In genomic region chrX:130121505-130121800, GRCh38 we compare ENCODE assay signal across 12 cellular contexts. TPM values are rescaled to one million over a fixed set of nuclear protein-coding genes. Genes with fewer than 3 reads are reported as not detected.
A peak's percentile ranks its signal among the peaks of the same experiment; 100 is the strongest.
DNase-seq lines count a peak whose midpoint lies in the region; ATAC-seq, FAIRE-seq and TF ChIP-seq lines count a peak whose summit lies in the region.
"Had no signal": no experiment of that assay in that cellular context is flagged by ENCODE, and none has a peak within 500 bp of the region (broad histone marks: within the 10 kb centered on the region; RNA-seq: fewer than 3 reads in every experiment).

No MANE protein-coding gene starts in this region.

- CTCF ChIA-PET in CD8-positive, alpha-beta T cell (lab: Charles Lee) = interaction anchor here (0.9 to 8.8 kb wide), 15 partner anchors 13 to 516 kb away, joined by 3 to 129 read pairs (median 6); no protein-coding TSS in a partner anchor
- CTCF ChIA-PET in OCI-LY7 (lab: Charles Lee; ENCODE audit: unreplicated experiment) = no interaction called here

- H3K4me3 Mint-ChIP-seq in CD8-positive, alpha-beta T cell = peak overlapping the region; percentile 55

- POLR2A ChIA-PET in CD8-positive, alpha-beta T cell (lab: Charles Lee) = interaction anchor here (1.0 to 2.5 kb wide), 3 partner anchors 35 to 41 kb away, joined by 4 to 11 read pairs (median 5); no protein-coding TSS in a partner anchor
- POLR2A ChIA-PET in OCI-LY7 (lab: Charles Lee) = interaction anchor here (1.0 to 1.6 kb wide), 3 partner anchors 37 to 42 kb away, joined by 3 to 4 read pairs (median 4); no protein-coding TSS in a partner anchor

- intact Hi-C loops in CD8-positive, alpha-beta T cell (cut with DNase I, micrococcal nuclease) = loop anchor here in 1 of 2 experiments (2.0 to 5.0 kb wide), 2 partner anchors 43 to 71 kb away; partner anchors contain the start of gene AIFM1
- intact Hi-C loops in pancreas (cut with DNase I) (no loop called here), OCI-LY7 (cut with micrococcal nuclease; ENCODE audit: unreplicated experiment) (loop anchor here (2.0 kb wide), 1 partner anchor 71 kb away; no protein-coding TSS in a partner anchor)

- H3K9me3 ChIP-seq in CD8-positive, alpha-beta T cell (ENCODE audit: low read length) = no peaks in the 10 kb centered on the region
- no peaks in the 10 kb centered on the region for H3K9me3 ChIP-seq in HUES64 (ENCODE audit: insufficient read depth, low read depth, low read length)
- no peaks in the 10 kb centered on the region for H3K9me3 ChIP-seq in pancreas
- H3K9me3 ChIP-seq in OCI-LY7 (ENCODE audit: low read length) = no peaks in the 10 kb centered on the region
- H3K9me3 ChIP-seq: testis had no signal

- no peak overlapping the region for H3K27ac Mint-ChIP-seq in CD8-positive, alpha-beta T cell

- no peak for TF ChIP-seq CTCF in CD8-positive, alpha-beta T cell (IDR thresholded peaks at IDR 0.05)
- TF ChIP-seq CTCF in coronary artery (IDR thresholded peaks at IDR 0.05) (no peak), pancreas (IDR thresholded peaks at IDR 0.05) (no peak), OCI-LY7 (conservative IDR thresholded peaks at IDR 0.05; ENCODE audit: low read length) (no peak)

- H2AFZ ChIP-seq in OCI-LY7 (ENCODE audit: low read length) = no peak overlapping the region

- H3K9ac ChIP-seq in HUES64 (ENCODE audit: low read depth, low read length) = no peak overlapping the region
- H3K9ac ChIP-seq in rectal smooth muscle tissue (ENCODE audit: low read length) = no peak overlapping the region

- H3K4me1 Mint-ChIP-seq in CD8-positive, alpha-beta T cell (ENCODE audit: low read depth) = peaks cover 7% of the 10 kb centered on the region

- no peak for DNase-seq in CD8-positive, alpha-beta T cell
- DNase-seq in coronary artery (ENCODE audit: low spot score) (no peak), NCI-H1930 (lab: John Stamatoyannopoulos, UW) (no peak), NCI-H187 treated with DMSO at 0.1 percent for 48 hours (lab: John Stamatoyannopoulos, UW) (no peak), pancreas (no peak), OCI-LY7 (ENCODE audit: low spot score) (no peak)
- DNase-seq: DMS79 treated with DMSO at 0.1 percent for 48 hours, SHP77 treated with DMSO at 0.1 percent for 48 hours had no signal

- ATAC-seq in CD8-positive, alpha-beta T cell = no peak
- ATAC-seq in pancreas = no peak

- no peaks in the 10 kb centered on the region for H3K9me2 ChIP-seq in OCI-LY7 (ENCODE audit: insufficient read depth, low read length)

- H4K20me1 ChIP-seq in OCI-LY7 (ENCODE audit: insufficient read depth, low read length) = no peaks in the 10 kb centered on the region

- H3K79me2 ChIP-seq in OCI-LY7 (ENCODE audit: insufficient read depth, low read depth, low read length) = no peaks in the 10 kb centered on the region

- no peaks in the 10 kb centered on the region for H3K9me3 Mint-ChIP-seq in CD8-positive, alpha-beta T cell

- no peak overlapping the region for H3K4me2 ChIP-seq in OCI-LY7 (ENCODE audit: low read length)

- no peak overlapping the region for H3K4me3 ChIP-seq in CD8-positive, alpha-beta T cell (ENCODE audit: low read depth, low read length)
- H3K4me3 ChIP-seq in HUES64 (ENCODE audit: low read length) = peak overlapping the region; percentile 53; the same call in 1 of the 2 replicates
- peak overlapping the region; percentile 68 for H3K4me3 ChIP-seq in coronary artery
- peak overlapping the region; percentile 57 for H3K4me3 ChIP-seq in rectal smooth muscle tissue (ENCODE audit: low read length)
- peak overlapping the region in 1 of 4 donors; percentile 39 for H3K4me3 ChIP-seq in pancreas
- no peak overlapping the region for H3K4me3 ChIP-seq in OCI-LY7 (ENCODE audit: low read depth, low read length, poor library complexity, severe bottlenecking)

- H3K27ac ChIP-seq in CD8-positive, alpha-beta T cell (ENCODE audit: low read depth, low read length) = no peak overlapping the region
- no peak overlapping the region for H3K27ac ChIP-seq in HUES64 (ENCODE audit: low read depth, low read length)
- peak overlapping the region; percentile 28 to 87 for H3K27ac ChIP-seq in coronary artery
- H3K27ac ChIP-seq in rectal smooth muscle tissue (ENCODE audit: low read depth, low read length) = peak overlapping the region; percentile 28
- H3K27ac ChIP-seq in pancreas = no peak overlapping the region
- H3K27ac ChIP-seq in OCI-LY7 (ENCODE audit: low read depth, low read length, poor library complexity, severe bottlenecking) = no peak overlapping the region

- FAIRE-seq in pancreas (lab: Jason Lieb, UNC) = no peak

- H3K4me1 ChIP-seq in CD8-positive, alpha-beta T cell (ENCODE audit: insufficient read depth, low read length) = no peaks in the 10 kb centered on the region
- H3K4me1 ChIP-seq in HUES64 (ENCODE audit: insufficient read depth, low read length) (no peaks in the 10 kb centered on the region), rectal smooth muscle tissue (ENCODE audit: control insufficient read depth, insufficient read depth, low read length) (peaks cover 6% of the 10 kb centered on the region), pancreas (no peaks in the 10 kb centered on the region), OCI-LY7 (ENCODE audit: insufficient read depth, low read length, poor library complexity, severe bottlenecking) (peaks cover 13% of the 10 kb centered on the region)

- H3K36me3 ChIP-seq in CD8-positive, alpha-beta T cell (ENCODE audit: insufficient read depth, low read length) = no peaks in the 10 kb centered on the region
- H3K36me3 ChIP-seq in HUES64 (ENCODE audit: insufficient read depth, low read length) (no peaks in the 10 kb centered on the region), rectal smooth muscle tissue (ENCODE audit: control insufficient read depth, insufficient read depth, low read length) (no peaks in the 10 kb centered on the region), pancreas (no peaks in the 10 kb centered on the region), OCI-LY7 (ENCODE audit: insufficient read depth, low read length) (no peaks in the 10 kb centered on the region)

- BruUV-seq in OCI-LY7 (replicated peaks; lab: Mats Ljungman, UMichigan) = no TSS peak

- H3K36me3 Mint-ChIP-seq in CD8-positive, alpha-beta T cell = peaks cover 5% of the 10 kb centered on the region

- WGBS in HUES64 = 53% methylated on average over 13 of the region's 13 CpGs
- WGBS in pancreas, 2 donors = 52 to 76% methylated on average over 13 of the region's 13 CpGs

- H3K27me3 ChIP-seq in CD8-positive, alpha-beta T cell (ENCODE audit: insufficient read depth, low read length) = no peaks in the 10 kb centered on the region
- H3K27me3 ChIP-seq in HUES64 (ENCODE audit: insufficient read depth, low read length) = peaks cover 23% of the 10 kb centered on the region
- H3K27me3 ChIP-seq in rectal smooth muscle tissue (ENCODE audit: control insufficient read depth, insufficient read depth, low read length) = no peaks in the 10 kb centered on the region
- no peaks in the 10 kb centered on the region for H3K27me3 ChIP-seq in pancreas
- H3K27me3 ChIP-seq: testis had no signal

- no peaks in the 10 kb centered on the region for H3K27me3 Mint-ChIP-seq in CD8-positive, alpha-beta T cell (ENCODE audit: low read depth)
- H3K27me3 Mint-ChIP-seq: naive thymus-derived CD4-positive, alpha-beta T cell had no signal

RNA-seq across cellular contexts. Expression of gene ELF4, which starts 11.2 kb away (rescaled TPM):
- total RNA-seq in CD8-positive, alpha-beta T cell = 10 to 100 TPM; 11.7 to 13.8 TPM
- 0.40 TPM for polyA plus RNA-seq in HUES64 (2013, experiment 1 of 2)
- polyA plus RNA-seq in HUES64 (2013, experiment 2 of 2) = 0.82 TPM
- 1 to 10 TPM; 1.4 to 4.6 (median 2.0) TPM for total RNA-seq in pancreas
- polyA plus RNA-seq in pancreas = 1 to 10 TPM; 1.1 to 2.0 TPM
- 13.4 and 15.0 TPM in 2 replicates for total RNA-seq in OCI-LY7 (2014; rRNA removed; shearing (Covaris generic))
- 24.9 and 27.3 TPM in 2 replicates for total RNA-seq in OCI-LY7 (2022)

RNA-seq across cellular contexts. Expression of gene AIFM1, which starts 44.2 kb away (rescaled TPM):
- total RNA-seq in CD8-positive, alpha-beta T cell = 1 to 10 TPM; 4.4 to 4.9 TPM
- 34.4 TPM for polyA plus RNA-seq in HUES64 (2013, experiment 1 of 2)
- polyA plus RNA-seq in HUES64 (2013, experiment 2 of 2) = 36.2 TPM
- 10 to 100 TPM; 12.1 to 19.7 (median 15.3) TPM for total RNA-seq in pancreas
- 10 to 100 TPM; 12.5 to 19.6 TPM for polyA plus RNA-seq in pancreas
- total RNA-seq in OCI-LY7 (2014; rRNA removed; shearing (Covaris generic)) = 23.1 and 28.8 TPM in 2 replicates
- 39.4 and 45.7 TPM in 2 replicates for total RNA-seq in OCI-LY7 (2022)

RNA-seq across cellular contexts. Expression of gene RAB33A, which starts 50.3 kb away (rescaled TPM):
- 1 to 10 TPM; 9.2 to 9.7 TPM for total RNA-seq in CD8-positive, alpha-beta T cell
- 4.8 TPM for polyA plus RNA-seq in HUES64 (2013, experiment 1 of 2)
- 5.3 TPM for polyA plus RNA-seq in HUES64 (2013, experiment 2 of 2)
- total RNA-seq in pancreas = under 1 TPM in 1 of 6 donors, not detected in 5; 0.17 TPM
- under 1 TPM; 0.23 to 0.38 TPM for polyA plus RNA-seq in pancreas
- 0.28 and 0.92 TPM in 2 replicates for total RNA-seq in OCI-LY7 (2014; rRNA removed; shearing (Covaris generic))
- 0.68 and 2.1 TPM in 2 replicates for total RNA-seq in OCI-LY7 (2022)

Comparison
In these comparisons a context has a peak if more than half of its experiments do, and no peak if none do; other contexts are left out.
1. H3K27ac ChIP-seq: peak in coronary artery (2 of 2) and rectal smooth muscle tissue (single experiment); none in CD8-positive, alpha-beta T cell (single experiment), HUES64 (single experiment), pancreas (0 of 4) and OCI-LY7 (single experiment).
2. H3K4me3 ChIP-seq: peak in HUES64 (single experiment), coronary artery (single experiment) and rectal smooth muscle tissue (single experiment); none in CD8-positive, alpha-beta T cell (single experiment) and OCI-LY7 (single experiment).